24 cellular contexts compared by ENCODE assay signal in the genomic region with DNA sequence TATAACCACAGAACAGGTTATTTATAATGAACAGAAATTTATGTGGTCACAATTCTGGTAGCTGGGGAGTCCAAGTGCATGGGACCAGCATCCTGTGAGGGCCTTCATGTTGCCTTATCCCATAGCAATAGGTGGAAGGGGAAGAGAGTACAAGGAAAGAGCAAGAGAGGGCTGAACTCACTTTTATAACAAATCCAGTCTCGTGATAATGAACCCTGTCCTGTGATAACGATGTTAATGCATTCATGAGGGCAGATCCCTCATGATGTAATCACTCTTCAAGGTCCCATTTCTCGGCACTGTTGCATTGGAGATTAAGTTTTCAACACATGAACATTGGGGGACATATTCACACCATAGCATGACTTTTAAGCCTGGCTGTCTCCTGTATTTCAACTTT. TPM values are rescaled to one million over a fixed set of nuclear protein-coding genes. Genes with fewer than 3 reads are reported as not detected.
A peak's percentile ranks its signal among the peaks of the same experiment; 100 is the strongest.
DNase-seq lines count a peak whose midpoint lies in the region; ATAC-seq, FAIRE-seq and TF ChIP-seq lines count a peak whose summit lies in the region.
"Had no signal": no experiment of that assay in that cellular context is flagged by ENCODE, and none has a peak within 500 bp of the region (broad histone marks: within the 10 kb centered on the region; RNA-seq: fewer than 3 reads in every experiment).

No MANE protein-coding gene starts in this region.

- BruUV-seq in HepG2 (replicated peaks; lab: Mats Ljungman, UMichigan), result no TSS peak

- no peak overlapping the region for H3K4me2 ChIP-seq in HepG2 (ENCODE audit: low read depth, low read length)
- peak overlapping the region; percentile 60 for H3K4me2 ChIP-seq in hepatocyte
- H3K4me2 ChIP-seq: GM23338 had no signal

- H3K79me2 ChIP-seq in HepG2 (ENCODE audit: insufficient read depth, low read length), result no peaks in the 10 kb centered on the region
- no peaks in the 10 kb centered on the region for H3K79me2 ChIP-seq in hepatocyte

- no peak for TF ChIP-seq EP300 in HepG2 (IDR thresholded peaks at IDR 0.05; ENCODE audit: low read depth in 2 of 2, low read length in 2 of 2)
- no peak for TF ChIP-seq EP300 in HepG2 (CRISPR knock-in tag; IDR thresholded peaks at IDR 0.05; ENCODE audit: borderline replicate concordance)

- H3K4me1 ChIP-seq in HepG2 (ENCODE audit: insufficient read depth, low read length), result peaks cover 8% of the 10 kb centered on the region
- no peaks in the 10 kb centered on the region for H3K4me1 ChIP-seq in right lobe of liver
- H3K4me1 ChIP-seq in hepatocyte (ENCODE audit: insufficient read depth), result peaks cover 7% of the 10 kb centered on the region
- H3K4me1 ChIP-seq in rectal smooth muscle tissue (ENCODE audit: control insufficient read depth, insufficient read depth, low read length), result peaks cover 13% of the 10 kb centered on the region

- in situ Hi-C loops in HepG2 (cut with HindIII; ENCODE audit: extremely low pct_ligation_motif_present, low pct_unique_long_range_greater_than_20kb), result no loop called here

- no peaks in the 10 kb centered on the region for H3K9me3 ChIP-seq in HepG2 (ENCODE audit: low read length)
- no peaks in the 10 kb centered on the region for H3K9me3 ChIP-seq in right lobe of liver
- no peaks in the 10 kb centered on the region for H3K9me3 ChIP-seq in hepatocyte (ENCODE audit: low read depth)
- H3K9me3 ChIP-seq: MG63 had no signal

- H3K27me3 ChIP-seq in HepG2 (ENCODE audit: control insufficient read depth in 1 of 2, insufficient read depth in 2 of 2, low read length in 2 of 2) (no peaks in the 10 kb centered on the region; a peak in 1 of 5 replicates), right lobe of liver (no peaks in the 10 kb centered on the region), hepatocyte (no peaks in the 10 kb centered on the region), rectal smooth muscle tissue (ENCODE audit: control insufficient read depth, insufficient read depth, low read length) (no peaks in the 10 kb centered on the region)
- H3K27me3 ChIP-seq: MG63 had no signal

- no peak overlapping the region for H2AFZ ChIP-seq in HepG2 (ENCODE audit: low read length)
- H2AFZ ChIP-seq in hepatocyte, result no peak overlapping the region

- intact Hi-C loops in HepG2 (cut with micrococcal nuclease; ENCODE audit: unreplicated experiment) (no loop called here), right lobe of liver (cut with DNase I) (no loop called here)

- H3K9me2 ChIP-seq in hepatocyte (replicated peaks; ENCODE audit: insufficient read depth), result no peaks in the 10 kb centered on the region

- POLR2A ChIA-PET in HepG2 (lab: Yijun Ruan, JAX), result no interaction called here

- no peak for TF ChIP-seq RAD21 in HepG2 (CRISPR knock-in tag; IDR thresholded peaks at IDR 0.05)

- FAIRE-seq in HepG2 (lab: Jason Lieb, UNC), result no peak
- FAIRE-seq: A204.1, GM12878, GM19239, RCC 7860 had no signal

- H4K20me1 ChIP-seq in HepG2 (ENCODE audit: insufficient read depth, low read length), result no peaks in the 10 kb centered on the region
- H4K20me1 ChIP-seq in hepatocyte (ENCODE audit: insufficient read depth, poor library complexity, severe bottlenecking), result no peaks in the 10 kb centered on the region

- ATAC-seq in HepG2 (no peak), right lobe of liver (no peak)
- ATAC-seq: GM12878, GM23338 had no signal

- H3K27ac ChIP-seq in HepG2 (ENCODE audit: extremely low read length, insufficient read depth, low read length) (no peak overlapping the region), right lobe of liver (no peak overlapping the region), hepatocyte (peak overlapping the region; percentile 86), rectal smooth muscle tissue (ENCODE audit: low read depth, low read length) (peak overlapping the region; percentile 87), caudate nucleus (ENCODE audit: low read depth, low read length) (no peak overlapping the region)
- H3K27ac ChIP-seq: HL-60 had no signal

- H3K9ac ChIP-seq in HepG2 (ENCODE audit: insufficient read depth, low read depth, low read length) (no peak overlapping the region), rectal smooth muscle tissue (ENCODE audit: low read length) (no peak overlapping the region)

- WGBS in HepG2 (ENCODE audit: low lambda C conversion rate), result 0% methylated on average over 3 of the region's 3 CpGs
- WGBS in right lobe of liver (ENCODE audit: insufficient coverage, low coverage, low lambda C conversion rate, missing lambda C conversion rate), result 37% methylated on average over 2 of the region's 3 CpGs
- 83% methylated on average over 3 of the region's 3 CpGs for WGBS in hepatocyte (ENCODE audit: low lambda C conversion rate, missing lambda C conversion rate)

- no peaks in the 10 kb centered on the region for H3K36me3 ChIP-seq in HepG2 (replicated peaks in 1 of 2; ENCODE audit: control insufficient read depth in 1 of 2, insufficient read depth in 2 of 2, low read length in 2 of 2)
- H3K36me3 ChIP-seq in right lobe of liver, result no peaks in the 10 kb centered on the region
- no peaks in the 10 kb centered on the region for H3K36me3 ChIP-seq in hepatocyte (replicated peaks; ENCODE audit: insufficient read depth, low read depth)
- H3K36me3 ChIP-seq in rectal smooth muscle tissue (ENCODE audit: control insufficient read depth, insufficient read depth, low read length), result no peaks in the 10 kb centered on the region
- H3K36me3 ChIP-seq: MG63 had no signal

- CTCF ChIA-PET in HepG2 (lab: Yijun Ruan, JAX; ENCODE audit: low intra/inter-chr PET ratio, low total read pairs), result no interaction called here

- H3K4me3 ChIP-seq in HepG2 (replicated peaks in 1 of 3; ENCODE audit: insufficient read depth in 1 of 3, low read depth in 2 of 3, low read length in 3 of 3) (no peak overlapping the region), right lobe of liver (no peak overlapping the region), hepatocyte (no peak overlapping the region), rectal smooth muscle tissue (ENCODE audit: low read length) (no peak overlapping the region)
- H3K4me3 ChIP-seq: GM12878, GM23338, MG63 had no signal

- DNase-seq in HepG2 (ENCODE audit: low spot score), result no peak
- DNase-seq in right lobe of liver, result no peak
- no peak for DNase-seq in hepatocyte (ENCODE audit: low spot score)
- DNase-seq in caudate nucleus (lab: John Stamatoyannopoulos, UW), result no peak
- DNase-seq in GDM1 (lab: John Stamatoyannopoulos, UW), result no peak
- DNase-seq in NCI-H187 (lab: John Stamatoyannopoulos, UW), result no peak
- DNase-seq: CD4-positive, alpha-beta T cell; DMS153; HCEC 1CT; Kasumi-1; NCI-H1092; NCI-H146; NCI-H2081; NCI-H510A; NCI-H748 treated with DMSO at 0.1 percent for 48 hours; NK-92 treated with Interleukin-12 subunit alpha and Interleukin-12 subunit beta, amount 100 ng/mL, for 24 hours had no signal

- no peak for TF ChIP-seq CTCF in HepG2 (CRISPR knock-in tag; IDR thresholded peaks at IDR 0.05)
- no peak for TF ChIP-seq CTCF in right lobe of liver (IDR thresholded peaks at IDR 0.05)
- TF ChIP-seq CTCF in hepatocyte (IDR thresholded peaks at IDR 0.05; ENCODE audit: poor library complexity), result no peak

- no peak for TF ChIP-seq POLR2A in HepG2 (IDR thresholded peaks at IDR 0.05; ENCODE audit: insufficient read depth in 1 of 2, low read depth in 2 of 2, low read length in 2 of 2)
- TF ChIP-seq POLR2A in right lobe of liver (IDR thresholded peaks at IDR 0.05), result no peak

TF ChIP-seq in HepG2, 621 proteins besides CTCF, POLR2A, EP300 and RAD21:
- TF ChIP-seq ZNF720 (CRISPR knock-in tag; IDR thresholded peaks at IDR 0.05) (no peak), ATF7 (IDR thresholded peaks at IDR 0.05) (0 out of 2 replicates have a peak, but pooled peaks have one; percentile 9), ATF7 (CRISPR knock-in tag; IDR thresholded peaks at IDR 0.05) (no peak)
TF ChIP-seq in HepG2: peak in this region for 1.

RNA-seq across cellular contexts. Expression of a gene that starts 27.4 kb away (rescaled TPM):
- total RNA-seq in HepG2 (2016; rRNA removed; fragmentation: Illumina TruSeq; extraction: Trizol) (0.93 and 1.8 TPM in 2 replicates), right lobe of liver (10 to 100 TPM in 1 of 6 experiments, 1 to 10 TPM in 5; 4.1 to 12.4 (median 6.0) TPM), hepatocyte (10.0 and 11.3 TPM in 2 replicates)
- 4.9 and 8.8 TPM in 2 replicates for total RNA-seq in HepG2 (2016; cell fraction: cytosol; rRNA removed; fragmentation: Illumina TruSeq; extraction: Trizol; ENCODE audit: low read depth)
- total RNA-seq in HepG2 (2016; cell fraction: insoluble cytoplasmic fraction; rRNA removed; fragmentation: Illumina TruSeq; extraction: Trizol), result 1.1 and 1.4 TPM in 2 replicates
- 2.1 and 3.2 TPM in 2 replicates for total RNA-seq in HepG2 (2016; cell fraction: membrane; rRNA removed; fragmentation: Illumina TruSeq; extraction: Trizol)
- total RNA-seq in HepG2 (2016; cell fraction: nucleus; rRNA removed; fragmentation: Illumina TruSeq; extraction: Trizol), result 2.7 and 3.3 TPM in 2 replicates
- polyA plus RNA-seq in HepG2 (2011; rRNA removed) (0.40 and 0.50 TPM in 2 replicates), hepatocyte (2.0 and 6.1 TPM in 2 replicates)
- 0.07 and 0.10 TPM in 2 replicates for polyA plus RNA-seq in HepG2 (2011; cell fraction: cytosol; rRNA removed)
- polyA plus RNA-seq in HepG2 (2011; cell fraction: nucleus; rRNA removed), result 0.31 and 0.38 TPM in 2 replicates
- polyA plus RNA-seq in HepG2 (2012), result 0.24 and 0.40 TPM in 2 replicates
- polyA plus RNA-seq in HepG2 (2016; cell fraction: cytosol; fragmentation: Illumina TruSeq; extraction: Trizol; ENCODE audit: low read depth), result 0.11 and 0.25 TPM in 2 replicates
- polyA plus RNA-seq in HepG2 (2016; cell fraction: insoluble cytoplasmic fraction; fragmentation: Illumina TruSeq; extraction: Trizol; ENCODE audit: low read depth), result 0.36 and 0.50 TPM in 2 replicates
- polyA plus RNA-seq in HepG2 (2016; cell fraction: membrane; fragmentation: Illumina TruSeq; extraction: Trizol; ENCODE audit: low read depth), result 0.20 and 0.25 TPM in 2 replicates
- polyA plus RNA-seq in HepG2 (2016; cell fraction: nucleus; fragmentation: Illumina TruSeq; extraction: Trizol; ENCODE audit: insufficient read depth, low read depth), result 1.1 and 1.6 TPM in 2 replicates
- polyA minus RNA-seq in HepG2 (2011; rRNA and poly(A)+ RNA removed; ENCODE audit: low replicate concordance), result 0.18 and 0.82 TPM in 2 replicates
- 0.44 TPM in 1 of 2 replicates, not detected in the other for polyA minus RNA-seq in HepG2 (2011; cell fraction: cytosol; rRNA and poly(A)+ RNA removed)
- polyA minus RNA-seq in HepG2 (2011; cell fraction: nucleus; rRNA and poly(A)+ RNA removed), result 2.6 and 3.4 TPM in 2 replicates

Comparison
In these comparisons a context has a peak if more than half of its experiments do, and no peak if none do; other contexts are left out.
1. H3K27ac ChIP-seq: peak in hepatocyte (single experiment) and rectal smooth muscle tissue (single experiment); none in HepG2 (single experiment), right lobe of liver (0 of 3) and caudate nucleus (single experiment).